Comparison of ENCODE assay signal across 8 cellular contexts in the genomic region with DNA sequence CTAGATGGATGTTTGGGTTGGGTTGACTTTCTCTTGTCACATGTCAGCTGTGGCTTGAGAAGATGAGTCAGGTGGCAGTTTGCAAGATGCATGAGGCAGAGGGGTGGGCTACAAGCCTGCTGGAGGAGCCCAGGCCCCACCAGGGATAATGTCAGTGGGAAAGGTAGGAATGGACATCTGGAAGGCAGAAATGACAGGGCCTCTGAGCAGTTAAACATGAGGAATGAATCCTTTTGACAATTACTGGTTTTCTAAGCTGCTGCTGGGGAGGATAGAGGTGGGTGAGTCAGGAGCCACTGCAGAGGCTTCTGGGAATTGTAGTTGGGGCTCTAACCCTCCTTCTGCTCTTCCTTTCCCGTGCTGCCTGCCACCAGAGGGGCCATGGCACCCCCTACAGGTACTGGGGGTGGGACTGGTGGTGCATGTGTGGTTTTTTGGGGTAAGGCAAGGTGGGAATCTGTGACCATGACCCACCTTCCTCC. TPM values are rescaled to one million over a fixed set of nuclear protein-coding genes. Genes with fewer than 3 reads are reported as not detected.
DNase-seq lines count a peak whose midpoint lies in the region; ATAC-seq lines count a peak whose summit lies in the region.

No MANE protein-coding gene starts in this region.

- ATAC-seq in effector memory CD8-positive, alpha-beta T cell (replicated peaks): peak; percentile 63
- ATAC-seq in HG02885 (IDR thresholded peaks at IDR 0.05; ENCODE audit: poor library complexity, unreplicated experiment): no peak
- ATAC-seq in GM21447 (IDR thresholded peaks at IDR 0.05; ENCODE audit: unreplicated experiment): no peak

- H3K36me3 Mint-ChIP-seq in T-helper 2 cell treated with Interferon-gamma antibody and Interleukin-4, amounts not matched to agents 5 μg/mL and 100 μg/mL, for 36 hours (ENCODE audit: low read depth): peaks cover 34% of the 10 kb centered on the region
- H3K36me3 Mint-ChIP-seq in effector memory CD8-positive, alpha-beta T cell (ENCODE audit: insufficient read depth): peaks cover 31% of the 10 kb centered on the region

- no peaks in the 10 kb centered on the region for H3K9me3 Mint-ChIP-seq in T-helper 2 cell treated with Interferon-gamma antibody and Interleukin-4, amounts not matched to agents 5 μg/mL and 100 μg/mL, for 36 hours
- H3K9me3 Mint-ChIP-seq in effector memory CD8-positive, alpha-beta T cell: no peaks in the 10 kb centered on the region

- peak; percentile 19 for DNase-seq in stimulated activated CD4-positive, alpha-beta T cell treated with anti-CD3 and anti-CD28 coated beads, Interleukin-12 subunit alpha, Interleukin-12 subunit beta, amount 100 ng/mL, for 4 hours
- DNase-seq in stimulated activated CD4-positive, alpha-beta T cell treated with anti-CD3 and anti-CD28 coated beads, Interleukin-2, amount 100 ng/mL, for 48 hours: no peak
- no peak for DNase-seq in T-helper 2 cell treated with Interferon-gamma antibody and Interleukin-4, amounts not matched to agents 5 μg/mL and 100 μg/mL, for 36 hours (ENCODE audit: low spot score)
- DNase-seq in effector memory CD8-positive, alpha-beta T cell: no peak
- DNase-seq in H4 (ENCODE audit: low spot score) (no peak), SKM-1 treated with dmso at 0.1 percent for 144 hours (lab: John Stamatoyannopoulos, UW; ENCODE audit: unreplicated experiment) (no peak)

- H3K27ac Mint-ChIP-seq in T-helper 2 cell treated with Interferon-gamma antibody and Interleukin-4, amounts not matched to agents 5 μg/mL and 100 μg/mL, for 36 hours: peak overlapping the region; percentile 44
- H3K27ac Mint-ChIP-seq in effector memory CD8-positive, alpha-beta T cell: peak overlapping the region; percentile 5 to 76

- peaks cover 6% of the 10 kb centered on the region for H3K4me1 Mint-ChIP-seq in T-helper 2 cell treated with Interferon-gamma antibody and Interleukin-4, amounts not matched to agents 5 μg/mL and 100 μg/mL, for 36 hours (ENCODE audit: low read depth)
- H3K4me1 Mint-ChIP-seq in effector memory CD8-positive, alpha-beta T cell (ENCODE audit: low read depth in 2 of 2): peaks cover 6% of the 10 kb centered on the region in 2 donors

- no peak overlapping the region for H3K4me3 Mint-ChIP-seq in T-helper 2 cell treated with Interferon-gamma antibody and Interleukin-4, amounts not matched to agents 5 μg/mL and 100 μg/mL, for 36 hours
- no peak overlapping the region for H3K4me3 Mint-ChIP-seq in effector memory CD8-positive, alpha-beta T cell

- H3K27me3 Mint-ChIP-seq in T-helper 2 cell treated with Interferon-gamma antibody and Interleukin-4, amounts not matched to agents 5 μg/mL and 100 μg/mL, for 36 hours (ENCODE audit: low read depth): no peaks in the 10 kb centered on the region
- no peaks in the 10 kb centered on the region for H3K27me3 Mint-ChIP-seq in effector memory CD8-positive, alpha-beta T cell

RNA-seq across cellular contexts. Expression of gene SLC52A1, which starts 15.7 kb away (rescaled TPM):
- not detected in 2 replicates for total RNA-seq in H4 (2014; rRNA removed; shearing (Covaris generic))

RNA-seq across cellular contexts. Expression of gene KIF1C, which starts 21.8 kb away (rescaled TPM):
- 9.9 and 13.0 TPM in 2 replicates for total RNA-seq in H4 (2014; rRNA removed; shearing (Covaris generic))

RNA-seq across cellular contexts. Expression of gene INCA1, which starts 22.2 kb away (rescaled TPM):
- 0.23 and 0.39 TPM in 2 replicates for total RNA-seq in H4 (2014; rRNA removed; shearing (Covaris generic))

RNA-seq across cellular contexts. Expression of gene CAMTA2, which starts 32.0 kb away (rescaled TPM):
- total RNA-seq in H4 (2014; rRNA removed; shearing (Covaris generic)): 0.90 and 0.97 TPM in 2 replicates

RNA-seq across cellular contexts. Expression of gene SPAG7, which starts 51.9 kb away (rescaled TPM):
- total RNA-seq in H4 (2014; rRNA removed; shearing (Covaris generic)): 24.0 and 32.2 TPM in 2 replicates
